Comparison of ENCODE assay signal across 22 cellular contexts in genomic region chr1:200590001-200590400, GRCh38. TPM values are rescaled to one million over a fixed set of nuclear protein-coding genes. Genes with fewer than 3 reads are reported as not detected.
A peak's percentile ranks its signal among the peaks of the same experiment; 100 is the strongest.
DNase-seq lines count a peak whose midpoint lies in the region; ATAC-seq lines count a peak whose summit lies in the region.
"Had no signal": no experiment of that assay in that cellular context is flagged by ENCODE, and none has a peak within 500 bp of the region (broad histone marks: within the 10 kb centered on the region; RNA-seq: fewer than 3 reads in every experiment).

No MANE protein-coding gene starts in this region.

- peak overlapping the region; percentile 34 for H3K27ac Mint-ChIP-seq in T-helper 17 cell
- H3K27ac Mint-ChIP-seq: B cell; CD4-positive, alpha-beta T cell; HFFc6 had no signal

- no peaks in the 10 kb centered on the region for H3K4me1 ChIP-seq in mesendoderm (ENCODE audit: control insufficient read depth, low read depth, low read length)

- H3K36me3 ChIP-seq in mesendoderm (ENCODE audit: control insufficient read depth, insufficient read depth, low read length): peaks cover 7% of the 10 kb centered on the region

- no peak overlapping the region for H3K4me3 ChIP-seq in mesendoderm (ENCODE audit: low read length)
- H3K4me3 ChIP-seq: GM12878, SK-N-MC had no signal

- no peak overlapping the region for H4K5ac ChIP-seq in mesendoderm (ENCODE audit: low read length)

- H2BK120ac ChIP-seq in mesendoderm (ENCODE audit: low read depth, low read length): no peak overlapping the region

- no peak overlapping the region for H3K18ac ChIP-seq in mesendoderm (ENCODE audit: low read length)

- H2BK5ac ChIP-seq in mesendoderm (ENCODE audit: low read length): no peak overlapping the region

- H3K4me3 Mint-ChIP-seq in T-helper 17 cell: no peak overlapping the region
- H3K4me3 Mint-ChIP-seq: B cell; CD4-positive, alpha-beta T cell; HFFc6 had no signal

- no peak overlapping the region for H3K27ac ChIP-seq in mesendoderm (ENCODE audit: low read depth, low read length)
- H3K27ac ChIP-seq: RWPE1, SK-N-MC had no signal

- no peak overlapping the region for H3K4ac ChIP-seq in mesendoderm (ENCODE audit: low read depth, low read length)

- H3K9ac ChIP-seq in mesendoderm (ENCODE audit: low read length): no peak overlapping the region

- no peak overlapping the region for H2AK5ac ChIP-seq in mesendoderm (ENCODE audit: low read length)

- H4K8ac ChIP-seq in mesendoderm (ENCODE audit: low read depth, low read length): peak overlapping the region; percentile 56

- no peak overlapping the region for H3K23ac ChIP-seq in mesendoderm (ENCODE audit: low read length)

- no peak for ATAC-seq in T-helper 17 cell
- no peak for ATAC-seq in HG02678 (IDR thresholded peaks at IDR 0.05; ENCODE audit: unreplicated experiment)
- ATAC-seq: GM12878 had no signal

- H3K27me3 ChIP-seq in mesendoderm (ENCODE audit: insufficient read depth, low read length, poor library complexity): no peaks in the 10 kb centered on the region

- H2BK15ac ChIP-seq in mesendoderm (replicated peaks; ENCODE audit: low read depth): no peak overlapping the region

- H3K79me2 ChIP-seq in mesendoderm (ENCODE audit: control insufficient read depth, insufficient read depth, low read length): no peaks in the 10 kb centered on the region

- no CpG with 5 or more reads among the region's 1 CpG for WGBS in mesendoderm (ENCODE audit: extremely low coverage, insufficient coverage, low lambda C conversion rate)

- peaks cover 2% of the 10 kb centered on the region for H3K4me1 Mint-ChIP-seq in T-helper 17 cell

- H3K79me1 ChIP-seq in mesendoderm (ENCODE audit: low read length): no peaks in the 10 kb centered on the region

- H3K9me3 ChIP-seq in T-helper 17 cell (ENCODE audit: control insufficient read depth, low read length, poor library complexity, severe bottlenecking): no peaks in the 10 kb centered on the region

- DNase-seq in AML-193 (lab: John Stamatoyannopoulos, UW) (peak; percentile 40 to 43), T-helper 17 cell (no peak), fibroblast of gingiva (ENCODE audit: low read depth) (peak; percentile 4), mesendoderm (no peak), NCI-H2081 (lab: John Stamatoyannopoulos, UW) (no peak), T-helper 9 cell (no peak)
- DNase-seq: CD4-positive, alpha-beta T cell; COR-L47; DND-41; HFFc6; KG1; NCI-H1092 treated with DMSO at 0.1 percent for 48 hours; NCI-H1436 treated with DMSO at 0.1 percent for 48 hours; NCI-H1930; NCI-H2227 treated with DMSO at 0.1 percent for 48 hours; NCI-H510A; SHP77 treated with DMSO at 0.1 percent for 48 hours had no signal

- no peak overlapping the region for H3K4me2 ChIP-seq in mesendoderm (ENCODE audit: low read length)

- H3K56ac ChIP-seq in mesendoderm (ENCODE audit: low read length): no peak overlapping the region

- H3K27me3 Mint-ChIP-seq in T-helper 17 cell: no peaks in the 10 kb centered on the region
- H3K27me3 Mint-ChIP-seq: B cell; CD4-positive, alpha-beta T cell had no signal

- no peaks in the 10 kb centered on the region for H3K36me3 Mint-ChIP-seq in T-helper 17 cell (ENCODE audit: low read depth)

RNA-seq across cellular contexts. Expression of gene KIF14, which starts 30.6 kb away (rescaled TPM):
- total RNA-seq in T-helper 17 cell: under 1 TPM; 0.08 to 0.12 TPM
- polyA plus RNA-seq in mesendoderm (2013, experiment 1 of 2): 13.7 TPM
- 13.8 TPM for polyA plus RNA-seq in mesendoderm (2013, experiment 2 of 2)

Comparison
In these comparisons a context has a peak if more than half of its experiments do, and no peak if none do; other contexts are left out.
1. DNase-seq: peak in AML-193 (2 of 2) and fibroblast of gingiva (single experiment); none in T-helper 17 cell (0 of 3), mesendoderm (single experiment), NCI-H2081 (0 of 2) and T-helper 9 cell (single experiment).